22 cellular contexts compared by ENCODE assay signal in the genomic region with DNA sequence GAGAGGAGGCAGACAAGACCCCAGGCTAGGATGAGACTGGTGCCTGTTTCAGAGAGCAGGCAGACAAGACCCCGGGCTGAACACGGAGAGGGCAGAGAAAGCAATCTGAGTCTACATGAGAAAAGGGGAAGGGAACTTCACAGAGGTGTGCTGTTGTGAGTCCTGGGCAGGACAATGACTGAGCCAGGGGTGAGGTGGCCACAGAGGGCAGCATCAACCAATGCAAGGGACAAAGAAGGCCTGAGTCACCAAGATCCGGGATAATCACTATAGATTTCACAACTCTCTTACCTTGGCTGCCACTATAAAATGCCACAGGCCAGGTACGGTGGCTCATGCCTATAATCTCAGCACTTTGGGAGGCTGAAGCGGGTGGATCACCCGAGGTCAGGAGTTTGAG.
DNase-seq lines count a peak whose midpoint lies in the region; ATAC-seq, FAIRE-seq and TF ChIP-seq lines count a peak whose summit lies in the region.
"Had no signal": no experiment of that assay in that cellular context is flagged by ENCODE, and none has a peak within 500 bp of the region (broad histone marks: within the 10 kb centered on the region; RNA-seq: fewer than 3 reads in every experiment).

No MANE protein-coding gene starts in this region.

- H3K27me3 Mint-ChIP-seq in T-helper 17 cell: no peaks in the 10 kb centered on the region
- H3K27me3 Mint-ChIP-seq: naive thymus-derived CD4-positive, alpha-beta T cell had no signal

- peak overlapping the region; percentile 57 for H3K27ac Mint-ChIP-seq in T-helper 17 cell

- no peaks in the 10 kb centered on the region for H4K20me1 ChIP-seq in hepatocyte (ENCODE audit: insufficient read depth, poor library complexity, severe bottlenecking)

- peaks cover 5% of the 10 kb centered on the region for H3K36me3 Mint-ChIP-seq in T-helper 17 cell (ENCODE audit: low read depth)

- TF ChIP-seq CTCF in hepatocyte (IDR thresholded peaks at IDR 0.05; ENCODE audit: poor library complexity): no peak

- H3K9me3 ChIP-seq in T-helper 17 cell (ENCODE audit: control insufficient read depth, low read length, poor library complexity, severe bottlenecking): no peaks in the 10 kb centered on the region
- H3K9me3 ChIP-seq in hepatocyte (ENCODE audit: low read depth): no peaks in the 10 kb centered on the region
- H3K9me3 ChIP-seq in small intestine (ENCODE audit: control insufficient read depth, low read depth): no peaks in the 10 kb centered on the region
- H3K9me3 ChIP-seq: tibial artery had no signal

- H3K27me3 ChIP-seq in hepatocyte (no peaks in the 10 kb centered on the region), small intestine (ENCODE audit: control insufficient read depth in 2 of 2, insufficient read depth in 2 of 2, low read length in 2 of 2) (no peaks in the 10 kb centered on the region)
- H3K27me3 ChIP-seq: tibial artery had no signal

- H3K36me3 ChIP-seq in hepatocyte (replicated peaks; ENCODE audit: insufficient read depth, low read depth): no peaks in the 10 kb centered on the region
- no peaks in the 10 kb centered on the region for H3K36me3 ChIP-seq in small intestine (ENCODE audit: control insufficient read depth in 2 of 2, insufficient read depth in 2 of 2, low read length in 2 of 2)
- H3K36me3 ChIP-seq: tibial artery had no signal

- ATAC-seq in T-helper 17 cell: no peak
- no peak for ATAC-seq in GM21447 (IDR thresholded peaks at IDR 0.05; ENCODE audit: unreplicated experiment)
- ATAC-seq: naive thymus-derived CD4-positive, alpha-beta T cell; sciatic nerve had no signal

- H3K27ac ChIP-seq in hepatocyte (no peak overlapping the region), small intestine (ENCODE audit: low read depth in 1 of 2, low read length in 1 of 2) (no peak overlapping the region)
- H3K27ac ChIP-seq: tibial artery, VCaP had no signal

- no peak for FAIRE-seq in small intestine (lab: Jason Lieb, UNC)

- H3K4me3 ChIP-seq in hepatocyte: no peak overlapping the region
- no peak overlapping the region for H3K4me3 ChIP-seq in small intestine (ENCODE audit: low read depth in 1 of 2, low read length in 2 of 2)
- H3K4me3 ChIP-seq: lung, tibial artery had no signal

- H3K9me2 ChIP-seq in hepatocyte (replicated peaks; ENCODE audit: insufficient read depth): no peaks in the 10 kb centered on the region

- WGBS in hepatocyte (ENCODE audit: low lambda C conversion rate, missing lambda C conversion rate): 81% methylated on average over 6 of the region's 6 CpGs
- 81 to 91% (median 86%) methylated on average over 6 of the region's 6 CpGs for WGBS in small intestine, 3 donors

- DNase-seq in HuH-7 (ENCODE audit: low spot score) (peak; percentile 55), T-helper 17 cell (no peak), hepatocyte (ENCODE audit: low spot score) (peak; percentile 11), small intestine (peak; percentile 52), T-helper 2 cell (no peak)
- DNase-seq in activated naive CD4-positive, alpha-beta T cell treated with anti-CD3 and anti-CD28 coated beads, Interleukin-2, amount 50 U/mL, for 16 hours: no peak
- DNase-seq: activated CD4-positive, alpha-beta T cell treated with anti-CD3 and anti-CD28 coated beads, Interleukin-2, amount 50 U/mL, for 48 hours; AML-193; effector CD4-positive, alpha-beta T cell; KG1; naive thymus-derived CD4-positive, alpha-beta T cell; NCI-H1092 treated with DMSO at 0.1 percent for 48 hours; NCI-H2107; NCI-H524; SHP77 treated with DMSO at 0.1 percent for 48 hours; stimulated activated naive CD4-positive, alpha-beta T cell treated with Interleukin-2 at 50 U/mL for 16 hours; T-helper 1 cell; tibial artery had no signal

- no peak overlapping the region for H2AFZ ChIP-seq in hepatocyte

- H3K4me2 ChIP-seq in hepatocyte: no peak overlapping the region

- H3K4me1 ChIP-seq in hepatocyte (ENCODE audit: insufficient read depth): no peaks in the 10 kb centered on the region
- H3K4me1 ChIP-seq in small intestine (ENCODE audit: control insufficient read depth in 2 of 2, insufficient read depth in 1 of 2, low read depth in 1 of 2, low read length in 1 of 2): no peaks in the 10 kb centered on the region

- no peak overlapping the region for H3K4me3 Mint-ChIP-seq in T-helper 17 cell
- H3K4me3 Mint-ChIP-seq: naive thymus-derived CD4-positive, alpha-beta T cell had no signal

- H3K79me2 ChIP-seq in hepatocyte: no peaks in the 10 kb centered on the region

- H3K4me1 Mint-ChIP-seq in T-helper 17 cell: peaks cover 15% of the 10 kb centered on the region

Comparison
In these comparisons a context has a peak if more than half of its experiments do, and no peak if none do; other contexts are left out.
1. DNase-seq: peak in HuH-7 (single experiment), hepatocyte (single experiment) and small intestine (single experiment); none in T-helper 17 cell (0 of 3), T-helper 2 cell (0 of 5) and activated naive CD4-positive, alpha-beta T cell treated with anti-CD3 and anti-CD28 coated beads, Interleukin-2, amount 50 U/mL, for 16 hours (single experiment).